ENCODE assay signal across 8 cellular contexts in genomic region chr13:21637296-21637695, GRCh38. TPM values are rescaled to one million over a fixed set of nuclear protein-coding genes. Genes with fewer than 3 reads are reported as not detected.
DNase-seq lines count a peak whose midpoint lies in the region; ATAC-seq and TF ChIP-seq lines count a peak whose summit lies in the region.

No MANE protein-coding gene starts in this region.

- POLR2A ChIA-PET in activated CD8-positive, alpha-beta T cell treated with anti-CD3 and anti-CD28 coated beads, Interleukin-2, amount 10 ng/mL, durations not matched to agents 7 days and 5 days (lab: Charles Lee) = interaction anchor here (1.4 kb wide), 1 partner anchor 33 kb away, joined by 3 read pairs; the partner anchor contains the start of gene FGF9

- DNase-seq in NCI-H2107 (lab: John Stamatoyannopoulos, UW) (peak; percentile 52), kidney glomerular epithelial cell (lab: John Stamatoyannopoulos, UW) (peak; percentile 80), mesothelial cell of epicardium (ENCODE audit: low spot score in 2 of 2, unreplicated experiment in 2 of 2) (no peak), superior temporal gyrus (ENCODE audit: extremely low spot score) (no peak)
- no peak for DNase-seq in activated CD8-positive, alpha-beta T cell treated with anti-CD3 and anti-CD28 coated beads, Interleukin-2, amount 10 ng/mL, durations not matched to agents 7 days and 5 days

- H3K27me3 Mint-ChIP-seq in activated CD8-positive, alpha-beta T cell treated with anti-CD3 and anti-CD28 coated beads, Interleukin-2, amount 10 ng/mL, durations not matched to agents 7 days and 5 days (ENCODE audit: low read depth) = peaks cover 4% of the 10 kb centered on the region
- H3K27me3 Mint-ChIP-seq in mesothelial cell of epicardium (ENCODE audit: low read depth) = no peaks in the 10 kb centered on the region

- no peak overlapping the region for H3K4me3 Mint-ChIP-seq in activated CD8-positive, alpha-beta T cell treated with anti-CD3 and anti-CD28 coated beads, Interleukin-2, amount 10 ng/mL, durations not matched to agents 7 days and 5 days
- H3K4me3 Mint-ChIP-seq in mesothelial cell of epicardium = no peak overlapping the region

- no peak for TF ChIP-seq CTCF in mesothelial cell of epicardium (IDR thresholded peaks at IDR 0.05; ENCODE audit: unreplicated experiment)

- no peaks in the 10 kb centered on the region for H3K36me3 Mint-ChIP-seq in activated CD8-positive, alpha-beta T cell treated with anti-CD3 and anti-CD28 coated beads, Interleukin-2, amount 10 ng/mL, durations not matched to agents 7 days and 5 days (ENCODE audit: low read depth)
- no peaks in the 10 kb centered on the region for H3K36me3 Mint-ChIP-seq in mesothelial cell of epicardium

- ATAC-seq in GM18502 (IDR thresholded peaks at IDR 0.05; ENCODE audit: poor library complexity, unreplicated experiment) (peak; percentile 62), GM21717 (IDR thresholded peaks at IDR 0.05; ENCODE audit: unreplicated experiment) (no peak), HG02678 (IDR thresholded peaks at IDR 0.05; ENCODE audit: unreplicated experiment) (no peak)
- peak; percentile 39 for ATAC-seq in activated CD8-positive, alpha-beta T cell treated with anti-CD3 and anti-CD28 coated beads, Interleukin-2, amount 10 ng/mL, durations not matched to agents 7 days and 5 days

- no peak overlapping the region for H3K27ac Mint-ChIP-seq in activated CD8-positive, alpha-beta T cell treated with anti-CD3 and anti-CD28 coated beads, Interleukin-2, amount 10 ng/mL, durations not matched to agents 7 days and 5 days
- H3K27ac Mint-ChIP-seq in mesothelial cell of epicardium = no peak overlapping the region

- no peaks in the 10 kb centered on the region for H3K4me1 Mint-ChIP-seq in activated CD8-positive, alpha-beta T cell treated with anti-CD3 and anti-CD28 coated beads, Interleukin-2, amount 10 ng/mL, durations not matched to agents 7 days and 5 days (ENCODE audit: low read depth)
- peaks cover 31% of the 10 kb centered on the region for H3K4me1 Mint-ChIP-seq in mesothelial cell of epicardium

- CTCF ChIA-PET in activated CD8-positive, alpha-beta T cell treated with anti-CD3 and anti-CD28 coated beads, Interleukin-2, amount 10 ng/mL, durations not matched to agents 7 days and 5 days (lab: Charles Lee) = interaction anchor here (0.7 to 3.6 kb wide), 12 partner anchors 11 to 1159 kb away, joined by 3 to 15 read pairs (median 4); partner anchors contain the start of gene MICU2

- H3K9me3 Mint-ChIP-seq in activated CD8-positive, alpha-beta T cell treated with anti-CD3 and anti-CD28 coated beads, Interleukin-2, amount 10 ng/mL, durations not matched to agents 7 days and 5 days (ENCODE audit: insufficient read depth) = no peaks in the 10 kb centered on the region
- peaks cover under 1% of the 10 kb centered on the region for H3K9me3 Mint-ChIP-seq in mesothelial cell of epicardium

RNA-seq across cellular contexts. Expression of gene MICU2, which starts 33.3 kb away (rescaled TPM):
- total RNA-seq in activated CD8-positive, alpha-beta T cell treated with anti-CD3 and anti-CD28 coated beads, Interleukin-2, amount 10 ng/mL, durations not matched to agents 7 days and 5 days = 10 to 100 TPM; 33.1 to 35.3 TPM
- total RNA-seq in mesothelial cell of epicardium = 41.6 to 44.1 TPM (median 41.7 TPM) in 3 replicates

RNA-seq across cellular contexts. Expression of gene FGF9, which starts 33.6 kb away (rescaled TPM):
- total RNA-seq in activated CD8-positive, alpha-beta T cell treated with anti-CD3 and anti-CD28 coated beads, Interleukin-2, amount 10 ng/mL, durations not matched to agents 7 days and 5 days = under 1 TPM in 1 of 2 experiments, not detected in 1; 0.21 TPM
- 17.3 to 20.9 TPM (median 17.8 TPM) in 3 replicates for total RNA-seq in mesothelial cell of epicardium

Comparison
In these comparisons a context has a peak if more than half of its experiments do, and no peak if none do; other contexts are left out.
1. ATAC-seq: peak in GM18502 (single experiment) and activated CD8-positive, alpha-beta T cell treated with anti-CD3 and anti-CD28 coated beads, Interleukin-2, amount 10 ng/mL, durations not matched to agents 7 days and 5 days (single experiment); none in GM21717 (single experiment) and HG02678 (single experiment).
2. DNase-seq: peak in NCI-H2107 (single experiment) and kidney glomerular epithelial cell (single experiment); none in activated CD8-positive, alpha-beta T cell treated with anti-CD3 and anti-CD28 coated beads, Interleukin-2, amount 10 ng/mL, durations not matched to agents 7 days and 5 days (single experiment), mesothelial cell of epicardium (0 of 2) and superior temporal gyrus (single experiment).
3. RNA of gene FGF9, which starts 33.6 kb away (total RNA-seq): 17.3 to 20.9 TPM in mesothelial cell of epicardium; 0.21 TPM in activated CD8-positive, alpha-beta T cell treated with anti-CD3 and anti-CD28 coated beads, Interleukin-2, amount 10 ng/mL, durations not matched to agents 7 days and 5 days; every median in the first group is over 10 times any median in the second.